ENCODE assay signal across 9 cellular contexts in genomic region chr4:6910960-6911874, GRCh38. TPM values are rescaled to one million over a fixed set of nuclear protein-coding genes. Genes with fewer than 3 reads are reported as not detected.
DNase-seq lines count a peak whose midpoint lies in the region; ATAC-seq and TF ChIP-seq lines count a peak whose summit lies in the region.
"Had no signal": no experiment of that assay in that cellular context is flagged by ENCODE, and none has a peak within 500 bp of the region (broad histone marks: within the 10 kb centered on the region; RNA-seq: fewer than 3 reads in every experiment).

No MANE protein-coding gene starts in this region.

- H3K4me1 ChIP-seq in right lobe of liver, result peaks cover 0 to 42% (median 18%) of the 10 kb centered on the region in 4 donors

- H3K27ac Mint-ChIP-seq in activated CD8-positive, alpha-beta memory T cell treated with anti-CD3 and anti-CD28 coated beads, Interleukin-2, amount 10 ng/mL, durations not matched to agents 7 days and 5 days, result peak overlapping the region; percentile 84
- peak overlapping the region; percentile 60 for H3K27ac Mint-ChIP-seq in activated T-helper 2 cell treated with anti-CD3 and anti-CD28 coated beads, Interferon-gamma antibody, Interleukin-2, Interleukin-4, amounts not matched to agents 10 μg/mL and 5 μg/mL and 100 μg/mL, durations not matched to agents 14 hours and 24 hours and 36 hours

- no peak for TF ChIP-seq POLR2A in right lobe of liver (IDR thresholded peaks at IDR 0.05)

- ATAC-seq in activated CD8-positive, alpha-beta memory T cell treated with anti-CD3 and anti-CD28 coated beads, Interleukin-2, amount 10 ng/mL, durations not matched to agents 7 days and 5 days, result no peak
- ATAC-seq in right lobe of liver, result peak in 3 of 4 donors; percentile 0 to 4 (median 2)
- ATAC-seq in GM19035 (IDR thresholded peaks at IDR 0.05; ENCODE audit: unreplicated experiment), result no peak

- H3K36me3 ChIP-seq in right lobe of liver, result no peaks in the 10 kb centered on the region

- no peaks in the 10 kb centered on the region for H3K9me3 ChIP-seq in right lobe of liver

- H3K4me3 ChIP-seq in right lobe of liver, result peak overlapping the region; percentile 70 to 92 (median 74)

- peaks cover 58% of the 10 kb centered on the region for H3K4me1 Mint-ChIP-seq in activated CD8-positive, alpha-beta memory T cell treated with anti-CD3 and anti-CD28 coated beads, Interleukin-2, amount 10 ng/mL, durations not matched to agents 7 days and 5 days
- peaks cover 31% of the 10 kb centered on the region for H3K4me1 Mint-ChIP-seq in activated T-helper 2 cell treated with anti-CD3 and anti-CD28 coated beads, Interferon-gamma antibody, Interleukin-2, Interleukin-4, amounts not matched to agents 10 μg/mL and 5 μg/mL and 100 μg/mL, durations not matched to agents 14 hours and 24 hours and 36 hours (ENCODE audit: low read depth)

- no peak for DNase-seq in activated CD8-positive, alpha-beta memory T cell treated with anti-CD3 and anti-CD28 coated beads, Interleukin-2, amount 10 ng/mL, durations not matched to agents 7 days and 5 days
- no peak for DNase-seq in activated CD8-positive, alpha-beta memory T cell treated with anti-CD3 and anti-CD28 coated beads, Interleukin-2, amount 50 U/mL, for 48 hours
- no peak for DNase-seq in activated T-helper 2 cell treated with anti-CD3 and anti-CD28 coated beads, Interferon-gamma antibody, Interleukin-2, Interleukin-4, amounts not matched to agents 10 μg/mL and 5 μg/mL and 100 μg/mL, durations not matched to agents 14 hours and 24 hours and 36 hours (ENCODE audit: low spot score)
- peak in 1 of 3 donors; percentile 67 for DNase-seq in right lobe of liver
- no peak for DNase-seq in substantia nigra (lab: John Stamatoyannopoulos, UW)
- DNase-seq in OCI-M2 (lab: John Stamatoyannopoulos, UW; ENCODE audit: unreplicated experiment), result no peak
- no peak for DNase-seq in GF-D8 (lab: John Stamatoyannopoulos, UW)
- DNase-seq: anterior cingulate cortex had no signal

- TF ChIP-seq CTCF in right lobe of liver (IDR thresholded peaks at IDR 0.05), result no peak

- H3K27ac ChIP-seq in right lobe of liver (peak overlapping the region; percentile 73 to 97 (median 73)), substantia nigra (ENCODE audit: low read depth, low read length, poor library complexity, severe bottlenecking) (peak overlapping the region; percentile 51)

- CTCF ChIA-PET in activated CD8-positive, alpha-beta memory T cell treated with anti-CD3 and anti-CD28 coated beads, Interleukin-2, amount 10 ng/mL, durations not matched to agents 7 days and 5 days (lab: Charles Lee), result interaction anchor here (0.6 to 2.9 kb wide), 8 partner anchors 10 to 366 kb away, joined by 3 to 11 read pairs (median 4); no protein-coding TSS in a partner anchor

- H3K36me3 Mint-ChIP-seq in activated CD8-positive, alpha-beta memory T cell treated with anti-CD3 and anti-CD28 coated beads, Interleukin-2, amount 10 ng/mL, durations not matched to agents 7 days and 5 days, result peaks cover 5% of the 10 kb centered on the region
- H3K36me3 Mint-ChIP-seq in activated T-helper 2 cell treated with anti-CD3 and anti-CD28 coated beads, Interferon-gamma antibody, Interleukin-2, Interleukin-4, amounts not matched to agents 10 μg/mL and 5 μg/mL and 100 μg/mL, durations not matched to agents 14 hours and 24 hours and 36 hours (ENCODE audit: low read depth), result peaks cover 3% of the 10 kb centered on the region

- H3K4me3 Mint-ChIP-seq in activated CD8-positive, alpha-beta memory T cell treated with anti-CD3 and anti-CD28 coated beads, Interleukin-2, amount 10 ng/mL, durations not matched to agents 7 days and 5 days, result peak overlapping the region; percentile 83
- H3K4me3 Mint-ChIP-seq in activated T-helper 2 cell treated with anti-CD3 and anti-CD28 coated beads, Interferon-gamma antibody, Interleukin-2, Interleukin-4, amounts not matched to agents 10 μg/mL and 5 μg/mL and 100 μg/mL, durations not matched to agents 14 hours and 24 hours and 36 hours (ENCODE audit: low read depth), result peak overlapping the region; percentile 88

- no peaks in the 10 kb centered on the region for H3K27me3 ChIP-seq in right lobe of liver

- 39% methylated on average over 8 of the region's 15 CpGs for WGBS in right lobe of liver (ENCODE audit: insufficient coverage, low coverage, low lambda C conversion rate, missing lambda C conversion rate)

- intact Hi-C loops in activated T-helper 2 cell treated with anti-CD3 and anti-CD28 coated beads, Interferon-gamma antibody, Interleukin-2, Interleukin-4, amounts not matched to agents 10 μg/mL and 5 μg/mL and 100 μg/mL, durations not matched to agents 14 hours and 24 hours and 36 hours (cut with micrococcal nuclease), result no loop called here
- intact Hi-C loops in right lobe of liver (cut with DNase I), result no loop called here

- no peaks in the 10 kb centered on the region for H3K27me3 Mint-ChIP-seq in activated CD8-positive, alpha-beta memory T cell treated with anti-CD3 and anti-CD28 coated beads, Interleukin-2, amount 10 ng/mL, durations not matched to agents 7 days and 5 days
- peaks cover 6% of the 10 kb centered on the region for H3K27me3 Mint-ChIP-seq in activated T-helper 2 cell treated with anti-CD3 and anti-CD28 coated beads, Interferon-gamma antibody, Interleukin-2, Interleukin-4, amounts not matched to agents 10 μg/mL and 5 μg/mL and 100 μg/mL, durations not matched to agents 14 hours and 24 hours and 36 hours (ENCODE audit: low read depth)

- H3K9me3 Mint-ChIP-seq in activated CD8-positive, alpha-beta memory T cell treated with anti-CD3 and anti-CD28 coated beads, Interleukin-2, amount 10 ng/mL, durations not matched to agents 7 days and 5 days (ENCODE audit: low read depth), result no peaks in the 10 kb centered on the region
- no peaks in the 10 kb centered on the region for H3K9me3 Mint-ChIP-seq in activated T-helper 2 cell treated with anti-CD3 and anti-CD28 coated beads, Interferon-gamma antibody, Interleukin-2, Interleukin-4, amounts not matched to agents 10 μg/mL and 5 μg/mL and 100 μg/mL, durations not matched to agents 14 hours and 24 hours and 36 hours

RNA-seq across cellular contexts. Expression of gene TBC1D14, which starts 1.6 kb away (rescaled TPM):
- total RNA-seq in activated CD8-positive, alpha-beta memory T cell treated with anti-CD3 and anti-CD28 coated beads, Interleukin-2, amount 10 ng/mL, durations not matched to agents 7 days and 5 days, result 10 to 100 TPM; 49.0 to 49.1 TPM
- total RNA-seq in activated T-helper 2 cell treated with anti-CD3 and anti-CD28 coated beads, Interferon-gamma antibody, Interleukin-2, Interleukin-4, amounts not matched to agents 10 μg/mL and 5 μg/mL and 100 μg/mL, durations not matched to agents 14 hours and 24 hours and 36 hours, result 34.9 and 35.1 TPM in 2 replicates
- 10 to 100 TPM; 14.1 to 34.8 (median 30.6) TPM for total RNA-seq in right lobe of liver

Comparison
In these comparisons a context has a peak if more than half of its experiments do, and no peak if none do; other contexts are left out.
1. ATAC-seq: peak in right lobe of liver (3 of 4); none in activated CD8-positive, alpha-beta memory T cell treated with anti-CD3 and anti-CD28 coated beads, Interleukin-2, amount 10 ng/mL, durations not matched to agents 7 days and 5 days (single experiment) and GM19035 (single experiment).